Comparison of ENCODE assay signal across 21 cellular contexts in genomic region chr18:6328624-6329016, GRCh38.
"Had no signal": no experiment of that assay in that cellular context is flagged by ENCODE, and none has a peak within 500 bp of the region (broad histone marks: within the 10 kb centered on the region; RNA-seq: fewer than 3 reads in every experiment).

No MANE protein-coding gene starts in this region.

- H3K27ac ChIP-seq: ascending aorta, esophagus muscularis mucosa, skin epidermis, testis, upper lobe of left lung, VCaP had no signal

- H3K36me3 ChIP-seq: ascending aorta, esophagus muscularis mucosa, upper lobe of left lung had no signal

- DNase-seq: activated CD4-positive, alpha-beta T cell treated with anti-CD3 and anti-CD28 coated beads for 1 hour; activated gamma-delta T cell; activated T-cell treated with anti-CD3 and anti-CD28 coated beads, Interleukin-2, amount 50 U/mL, for 72 hours; effector CD8-positive, alpha-beta T cell; hippocampal formation; left colon; mammary epithelial cell; midbrain; retina; stimulated activated CD4-positive, alpha-beta T cell treated with anti-CD3 and anti-CD28 coated beads, Interleukin-15, amount 100 ng/mL, for 24 hours; stimulated activated CD4-positive, alpha-beta T cell treated with anti-CD3 and anti-CD28 coated beads, Interleukin-2, amount 100 ng/mL, for 48 hours; stimulated activated naive CD8-positive, alpha-beta T cell treated with anti-CD3 and anti-CD28 coated beads, Interleukin-15, amount 100 ng/mL, for 72 hours; T-helper 2 cell; testis; upper lobe of left lung had no signal

- ATAC-seq: activated T-cell treated with anti-CD3 and anti-CD28 coated beads, Interleukin-2, amount 50 U/mL, for 72 hours; left colon; stimulated activated naive CD8-positive, alpha-beta T cell treated with anti-CD3 and anti-CD28 coated beads, Interleukin-15, amount 100 ng/mL, for 72 hours had no signal

- H3K4me1 ChIP-seq: ascending aorta had no signal

- FAIRE-seq: bronchial epithelial cell, islet of Langerhans had no signal

- H3K4me3 ChIP-seq: ascending aorta, esophagus muscularis mucosa, skin epidermis, testis, upper lobe of left lung had no signal

- H3K27me3 ChIP-seq: ascending aorta, esophagus muscularis mucosa, testis, upper lobe of left lung had no signal

- H3K9me3 ChIP-seq: testis had no signal
